8 cellular contexts compared by ENCODE assay signal in the genomic region with DNA sequence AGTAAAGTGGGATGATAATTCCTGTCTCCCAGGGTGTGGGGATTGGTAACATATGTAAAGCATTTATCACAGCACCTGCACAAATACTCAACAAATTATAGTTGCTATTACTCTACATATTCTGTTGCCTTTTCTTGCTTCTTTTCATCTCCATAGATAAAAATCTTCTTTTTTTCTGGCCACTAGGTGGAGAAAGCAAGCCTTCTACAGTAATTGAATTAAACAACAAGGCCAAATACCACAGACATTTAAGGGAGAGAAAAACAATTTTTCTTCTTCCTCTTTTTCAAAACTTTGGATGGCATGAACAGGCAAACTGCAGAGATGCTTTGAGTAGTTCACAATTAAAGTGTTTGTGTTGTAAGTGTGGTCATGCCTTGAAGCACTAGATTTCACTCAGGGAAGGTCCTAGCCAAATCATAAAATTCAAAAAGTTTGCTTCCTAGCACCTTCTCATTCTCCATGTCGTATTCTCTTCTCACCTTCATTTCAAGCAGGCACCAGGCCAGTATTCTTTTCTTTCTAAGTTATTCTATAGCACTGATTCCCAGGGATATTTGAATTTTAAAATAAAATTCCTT.
DNase-seq lines count a peak whose midpoint lies in the region.

No MANE protein-coding gene starts in this region.

- peak; percentile 24 for DNase-seq in GM04504 (ENCODE audit: low read depth)
- peak; percentile 69 for DNase-seq in LHCN-M2 (ENCODE audit: low read depth)
- peak; percentile 50 for DNase-seq in SKM-1 treated with dmso at 0.1 percent for 144 hours (lab: John Stamatoyannopoulos, UW; ENCODE audit: unreplicated experiment)
- DNase-seq in foreskin melanocyte, result peak; percentile 46
- DNase-seq in renal cortical epithelial cell (ENCODE audit: low read depth), result peak; percentile 64
- DNase-seq in NCI-H2107 treated with DMSO at 0.1 percent for 48 hours (lab: John Stamatoyannopoulos, UW; ENCODE audit: unreplicated experiment), result no peak
- no peak for DNase-seq in stimulated activated CD4-positive, alpha-beta T cell treated with anti-CD3 and anti-CD28 coated beads, Interleukin-2, amount 100 ng/mL, for 48 hours
- no peak for DNase-seq in cerebellum (ENCODE audit: low spot score)

Comparison
In these comparisons a context has a peak if more than half of its experiments do, and no peak if none do; other contexts are left out.
1. DNase-seq: peak in GM04504 (single experiment), LHCN-M2 (single experiment), SKM-1 treated with dmso at 0.1 percent for 144 hours (single experiment), foreskin melanocyte (single experiment) and renal cortical epithelial cell (single experiment); none in NCI-H2107 treated with DMSO at 0.1 percent for 48 hours (single experiment), stimulated activated CD4-positive, alpha-beta T cell treated with anti-CD3 and anti-CD28 coated beads, Interleukin-2, amount 100 ng/mL, for 48 hours (0 of 2) and cerebellum (single experiment).